Comparison of ENCODE assay signal across 9 cellular contexts in the genomic region with DNA sequence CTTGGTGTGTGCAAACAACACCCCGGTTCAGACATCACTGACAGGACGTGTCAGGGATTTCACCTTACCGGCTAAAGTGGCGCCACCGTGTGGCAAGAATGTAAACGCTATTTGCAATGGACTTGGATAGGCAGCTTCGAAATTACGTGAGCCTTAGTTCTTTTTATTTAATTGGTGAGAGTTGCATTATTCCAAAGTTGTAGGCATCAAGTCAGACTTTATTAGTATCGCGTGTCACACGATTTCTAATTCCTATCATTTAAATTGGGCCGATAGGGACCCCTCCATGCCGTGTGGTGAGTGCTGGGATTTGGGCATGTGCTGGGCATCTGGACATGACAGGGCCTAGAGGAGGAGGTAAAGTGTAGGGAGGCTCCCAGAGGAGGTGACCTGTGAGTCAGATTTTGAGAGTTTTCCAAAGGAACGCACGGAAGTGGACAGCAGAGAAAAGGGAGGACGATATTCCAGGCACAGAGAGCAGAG. TPM values are rescaled to one million over a fixed set of nuclear protein-coding genes. Genes with fewer than 3 reads are reported as not detected.
A peak's percentile ranks its signal among the peaks of the same experiment; 100 is the strongest.
DNase-seq lines count a peak whose midpoint lies in the region; ATAC-seq and TF ChIP-seq lines count a peak whose summit lies in the region.
"Had no signal": no experiment of that assay in that cellular context is flagged by ENCODE, and none has a peak within 500 bp of the region (broad histone marks: within the 10 kb centered on the region; RNA-seq: fewer than 3 reads in every experiment).

No MANE protein-coding gene starts in this region.

- H4K20me1 ChIP-seq in fibroblast of lung (ENCODE audit: control insufficient read depth, extremely low read depth, insufficient read depth, low read length) = no peaks in the 10 kb centered on the region

- no peaks in the 10 kb centered on the region for H3K36me3 ChIP-seq in fibroblast of lung (ENCODE audit: control insufficient read depth, insufficient read depth, low read length)

- H3K4me2 ChIP-seq in fibroblast of lung (ENCODE audit: extremely low read depth, insufficient read depth, low read length) = no peak overlapping the region

- H3K27me3 Mint-ChIP-seq in Calu3 (ENCODE audit: unreplicated experiment) (peaks cover 11% of the 10 kb centered on the region), nephron (ENCODE audit: low read depth) (no peaks in the 10 kb centered on the region)

- H3K9ac ChIP-seq in fibroblast of lung (ENCODE audit: insufficient read depth, low read length) = no peak overlapping the region

- H3K9me3 ChIP-seq in fibroblast of lung (ENCODE audit: control insufficient read depth, insufficient read depth, low read depth, low read length) = no peaks in the 10 kb centered on the region

- no peak overlapping the region for H3K4me3 ChIP-seq in fibroblast of lung (replicated peaks in 1 of 4; ENCODE audit: control extremely low read depth in 1 of 4, insufficient read depth in 1 of 4, low read depth in 3 of 4, low read length in 4 of 4)

- peak overlapping the region; percentile 68 for H3K27ac ChIP-seq in fibroblast of lung (ENCODE audit: insufficient read depth, low read length)

- H3K79me2 ChIP-seq in fibroblast of lung (ENCODE audit: control insufficient read depth, insufficient read depth, low read length) = no peaks in the 10 kb centered on the region

- H2AFZ ChIP-seq in fibroblast of lung (ENCODE audit: low read length) = no peak overlapping the region

- H3K36me3 Mint-ChIP-seq in Calu3 (ENCODE audit: insufficient read depth, unreplicated experiment) = no peaks in the 10 kb centered on the region
- H3K36me3 Mint-ChIP-seq in nephron (ENCODE audit: low read depth) = no peaks in the 10 kb centered on the region
- H3K36me3 Mint-ChIP-seq: activated naive CD8-positive, alpha-beta T cell had no signal

- TF ChIP-seq CTCF in Calu3 (IDR thresholded peaks at IDR 0.05; ENCODE audit: unreplicated experiment) (peak; percentile 80), fibroblast of lung (conservative IDR thresholded peaks at IDR 0.05 in 1 of 2, IDR thresholded peaks at IDR 0.05 in 1 of 2; ENCODE audit: low read depth in 1 of 2, low read length in 2 of 2) (peak; percentile 64 to 67), nephron (IDR thresholded peaks at IDR 0.05; ENCODE audit: unreplicated experiment in 3 of 3) (peak; percentile 80 to 88 (median 86))

- DNase-seq in Calu3 = peak; percentile 84
- peak; percentile 51 for DNase-seq in HS-5 (ENCODE audit: low read depth)
- peak; percentile 86 for DNase-seq in OCI-M1 (lab: John Stamatoyannopoulos, UW)
- DNase-seq in activated T-cell treated with anti-CD3 and anti-CD28 coated beads, Interleukin-2, amount 50 U/mL, for 1 hour = peak; percentile 80
- peak; percentile 68 to 80 for DNase-seq in fibroblast of lung (ENCODE audit: low read depth in 2 of 2)
- DNase-seq in stimulated activated naive CD4-positive, alpha-beta T cell treated with Interleukin-2 at 50 U/mL for 16 hours (lab: John Stamatoyannopoulos, UW) = peak; percentile 75

- H3K4me3 Mint-ChIP-seq in Calu3 (ENCODE audit: low read depth, unreplicated experiment) = no peak overlapping the region
- no peak overlapping the region for H3K4me3 Mint-ChIP-seq in nephron
- H3K4me3 Mint-ChIP-seq: activated naive CD8-positive, alpha-beta T cell had no signal

- H3K4me1 Mint-ChIP-seq in Calu3 (ENCODE audit: low read depth, unreplicated experiment) (peaks cover 3% of the 10 kb centered on the region), nephron (no peaks in the 10 kb centered on the region)

- H3K27ac Mint-ChIP-seq in Calu3 (ENCODE audit: unreplicated experiment) (no peak overlapping the region), nephron (no peak overlapping the region)
- H3K27ac Mint-ChIP-seq: activated naive CD8-positive, alpha-beta T cell had no signal

- CTCF ChIA-PET in Calu3 (lab: Charles Lee) = interaction anchor here (0.7 to 1.0 kb wide), 3 partner anchors 27 to 37 kb away, joined by 3 read pairs; no protein-coding TSS in a partner anchor

- intact Hi-C loops in Calu3 (cut with micrococcal nuclease; ENCODE audit: unreplicated experiment) = loop anchor here (2.0 to 10.0 kb wide), 4 partner anchors 167 to 481 kb away; a partner anchor contains a TSS

- H3K27me3 ChIP-seq in fibroblast of lung (ENCODE audit: control insufficient read depth, insufficient read depth, low read length) = no peaks in the 10 kb centered on the region

- H3K9me3 Mint-ChIP-seq in Calu3 (ENCODE audit: low read depth, unreplicated experiment) (no peaks in the 10 kb centered on the region), nephron (no peaks in the 10 kb centered on the region)

- no peak for ATAC-seq in GM18498 (IDR thresholded peaks at IDR 0.05; ENCODE audit: unreplicated experiment)

- peaks cover 43% of the 10 kb centered on the region for H3K4me1 ChIP-seq in fibroblast of lung (ENCODE audit: control insufficient read depth, extremely low read depth, insufficient read depth, low read length)

- no TSS peak for BruUV-seq in Calu3 (replicated peaks; lab: Mats Ljungman, UMichigan)

RNA-seq across cellular contexts. Expression of a gene that starts 14.5 kb away (rescaled TPM):
- total RNA-seq in Calu3 (2022) (18.5 and 23.5 TPM in 2 replicates), fibroblast of lung (13.4 and 18.3 TPM in 2 replicates)
- 17.2 and 17.3 TPM in 2 replicates for polyA plus RNA-seq in fibroblast of lung
- 11.4 TPM in 2 replicates for polyA plus RNA-seq in fibroblast of lung (2012)
- 12.4 and 14.3 TPM in 2 replicates for polyA minus RNA-seq in fibroblast of lung (ENCODE audit: low replicate concordance)

RNA-seq across cellular contexts. Expression of a gene that starts 38.3 kb away (rescaled TPM):
- 31.3 and 34.1 TPM in 2 replicates for total RNA-seq in Calu3 (2022)
- total RNA-seq in fibroblast of lung = 56.5 and 60.6 TPM in 2 replicates
- polyA plus RNA-seq in fibroblast of lung = 73.1 and 99.4 TPM in 2 replicates
- polyA plus RNA-seq in fibroblast of lung (2012) = 65.2 and 79.0 TPM in 2 replicates
- polyA minus RNA-seq in fibroblast of lung (ENCODE audit: low replicate concordance) = 19.0 and 20.2 TPM in 2 replicates

RNA-seq across cellular contexts. Expression of a gene that starts 39.7 kb away (rescaled TPM):
- total RNA-seq in Calu3 (2022) = not detected in 2 replicates
- total RNA-seq in fibroblast of lung = 0.26 and 0.33 TPM in 2 replicates
- polyA plus RNA-seq in fibroblast of lung = 0.09 and 0.15 TPM in 2 replicates
- 0.58 and 1.0 TPM in 2 replicates for polyA plus RNA-seq in fibroblast of lung (2012)
- 1.9 TPM in 1 of 2 replicates, not detected in the other for polyA minus RNA-seq in fibroblast of lung (ENCODE audit: low replicate concordance)

RNA-seq across cellular contexts. Expression of a gene that starts 56.2 kb away (rescaled TPM):
- total RNA-seq in Calu3 (2022) (61.9 and 70.2 TPM in 2 replicates), fibroblast of lung (33.0 and 35.2 TPM in 2 replicates)
- 34.5 and 45.5 TPM in 2 replicates for polyA plus RNA-seq in fibroblast of lung
- 76.0 and 83.4 TPM in 2 replicates for polyA plus RNA-seq in fibroblast of lung (2012)
- polyA minus RNA-seq in fibroblast of lung (ENCODE audit: low replicate concordance) = 1.6 and 2.3 TPM in 2 replicates
